In the genomic region with DNA sequence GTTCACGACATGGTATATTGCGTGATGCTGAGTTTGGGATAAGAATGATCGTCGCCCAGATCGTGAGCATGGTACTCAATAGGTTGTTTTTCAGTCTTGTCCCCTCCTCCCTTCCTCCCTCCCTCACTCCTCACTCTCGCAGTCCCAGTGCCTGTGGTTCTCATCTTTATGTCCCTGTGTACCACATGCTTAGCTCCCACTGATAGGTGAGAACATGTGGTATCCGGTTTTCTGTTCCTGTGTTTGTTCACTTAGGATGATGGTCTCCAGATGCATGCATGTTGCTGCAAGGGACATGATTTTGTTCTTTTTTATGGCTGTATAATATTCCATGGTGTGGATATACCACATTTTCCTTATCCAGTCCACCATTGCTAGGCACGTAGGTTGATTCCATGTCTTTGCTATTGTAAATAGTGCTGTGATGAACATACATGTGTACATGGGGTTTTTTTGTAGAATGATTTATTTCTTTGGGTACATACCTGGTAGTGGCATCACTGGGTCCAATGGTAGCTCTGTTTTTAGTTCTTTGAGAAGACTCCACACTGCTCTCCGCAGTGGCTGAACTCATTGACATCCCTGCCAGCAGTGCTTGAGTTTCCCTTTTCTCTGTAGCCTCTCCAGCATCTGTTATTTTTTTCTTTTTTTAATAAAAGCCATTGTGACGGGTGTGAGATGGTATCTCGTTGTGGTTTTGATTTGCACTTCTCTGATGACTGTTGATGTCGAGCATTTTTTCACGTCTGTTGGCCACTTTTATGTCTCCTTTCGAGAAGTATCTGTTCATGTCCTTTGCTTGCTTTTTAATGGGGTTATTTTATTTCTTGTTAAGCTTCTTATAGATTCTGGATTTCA, we compare ENCODE assay signal across 1 cellular context.
A peak's percentile ranks its signal among the peaks of the same experiment; 100 is the strongest.
TF ChIP-seq lines count a peak whose summit lies in the region.

No MANE protein-coding gene starts in this region.

TF ChIP-seq in HEK293, 187 proteins besides CTCF, POLR2A, EP300 and RAD21 (continued from another document):
- TF ChIP-seq ZNF449 (tag by site-specific recombination; IDR thresholded peaks at IDR 0.05) (no peak), ZNF169 (tag by site-specific recombination; IDR thresholded peaks at IDR 0.05) (no peak), ZNF580 (tag by site-specific recombination; IDR thresholded peaks at IDR 0.05) (peak; percentile 83), ZBTB17 (tag by site-specific recombination; IDR thresholded peaks at IDR 0.05) (no peak), ZNF16 (tag by site-specific recombination; IDR thresholded peaks at IDR 0.05; ENCODE audit: low read depth) (no peak), ZNF341 (tag by site-specific recombination; IDR thresholded peaks at IDR 0.05; ENCODE audit: low read depth) (no peak), SALL2 (tag by site-specific recombination; IDR thresholded peaks at IDR 0.05; ENCODE audit: borderline replicate concordance) (no peak), ZXDB (tag by site-specific recombination; IDR thresholded peaks at IDR 0.05) (no peak), YY2 (tag by site-specific recombination; IDR thresholded peaks at IDR 0.05) (no peak), KLF10 (tag by site-specific recombination; IDR thresholded peaks at IDR 0.05) (no peak), ZNF146 (tag by site-specific recombination; IDR thresholded peaks at IDR 0.05) (peak; percentile 97), ZNF114 (tag by site-specific recombination; IDR thresholded peaks at IDR 0.05) (no peak), ZNF280D (tag by site-specific recombination; IDR thresholded peaks at IDR 0.05) (peak; percentile 84; the same call in 1 of the 2 replicates)
- TF ChIP-seq, protein P1, sequence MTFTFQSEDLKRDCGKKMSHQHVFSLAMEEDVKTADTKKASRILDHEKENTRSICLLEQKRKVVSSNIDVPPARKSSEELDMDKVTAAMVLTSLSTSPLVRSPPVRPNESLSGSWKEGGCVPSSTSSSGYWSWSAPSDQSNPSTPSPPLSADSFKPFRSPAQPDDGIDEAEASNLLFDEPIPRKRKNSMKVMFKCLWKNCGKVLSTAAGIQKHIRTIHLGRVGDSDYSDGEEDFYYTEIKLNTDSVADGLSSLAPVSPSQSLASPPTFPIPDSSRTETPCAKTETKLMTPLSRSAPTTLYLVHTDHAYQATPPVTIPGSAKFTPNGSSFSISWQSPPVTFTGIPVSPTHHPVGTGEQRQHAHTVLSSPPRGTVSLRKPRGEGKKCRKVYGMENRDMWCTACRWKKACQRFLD (tag by site-specific recombination; IDR thresholded peaks at IDR 0.05): no peak
